ENCODE assay signal across 8 cellular contexts in the genomic region with DNA sequence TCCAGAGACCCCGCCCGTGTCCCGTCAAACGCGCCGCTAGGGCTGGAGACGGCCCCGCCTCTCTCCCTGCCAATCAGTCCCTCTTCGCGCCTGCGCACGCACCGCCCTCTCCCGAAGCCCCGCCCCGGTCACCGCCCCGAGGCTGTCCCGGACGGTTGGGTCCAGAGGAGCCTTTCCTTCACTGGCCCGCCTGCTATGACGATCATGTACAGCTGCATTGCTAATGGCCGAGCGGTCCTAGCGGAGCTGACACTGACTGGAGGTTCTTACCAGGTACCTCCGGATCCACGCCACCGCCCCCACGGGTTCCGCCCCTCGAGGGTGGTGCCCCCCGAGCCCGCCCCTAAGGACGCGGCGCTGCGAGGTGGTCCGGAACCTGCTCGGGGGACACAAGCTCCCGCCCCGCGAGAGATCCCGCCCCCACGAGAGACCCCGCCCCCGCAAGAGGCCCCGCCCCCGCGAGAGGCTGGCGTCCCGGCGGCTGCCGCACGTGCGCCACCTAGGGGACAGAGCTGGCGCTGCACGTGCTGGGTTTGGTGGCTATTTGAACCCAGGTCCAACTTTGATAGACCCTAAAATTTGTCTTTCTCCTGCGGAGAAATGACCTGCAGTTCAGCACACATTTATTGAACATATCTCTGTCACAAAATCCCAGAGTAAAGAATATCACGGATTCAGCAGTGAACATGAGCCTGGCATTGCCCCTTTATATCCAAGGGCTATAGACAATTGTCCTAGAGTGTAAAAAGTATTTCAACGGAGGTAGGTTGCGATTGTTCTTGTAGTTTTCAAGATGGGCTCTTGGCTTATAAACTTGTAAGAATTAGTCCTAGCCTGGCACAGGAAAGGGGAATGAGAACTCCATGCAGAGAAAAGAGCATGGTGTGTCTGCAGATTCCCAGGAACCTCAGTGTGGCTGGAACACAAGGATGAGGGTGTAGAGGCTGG.
A peak's percentile ranks its signal among the peaks of the same experiment; 100 is the strongest.
DNase-seq lines count a peak whose midpoint lies in the region; ATAC-seq and TF ChIP-seq lines count a peak whose summit lies in the region.

No MANE protein-coding gene starts in this region.

- peak overlapping the region; percentile 34 for H3K27ac Mint-ChIP-seq in type B pancreatic cell

- DNase-seq in NCI-H1436 treated with DMSO at 0.1 percent for 48 hours (lab: John Stamatoyannopoulos, UW) (peak; percentile 86), T follicular helper cell (ENCODE audit: low read depth) (peak; percentile 98), amniotic epithelial cell (ENCODE audit: low read depth) (peak; percentile 99), heart right ventricle (peak; percentile 99), pons (ENCODE audit: low spot score) (peak; percentile 99), type B pancreatic cell (ENCODE audit: extremely low spot score, unreplicated experiment) (peak; percentile 99)

- no peaks in the 10 kb centered on the region for H3K27me3 ChIP-seq in heart right ventricle

- peaks cover 26% of the 10 kb centered on the region for H3K27me3 Mint-ChIP-seq in type B pancreatic cell

- peak overlapping the region; percentile 82 for H3K4me3 Mint-ChIP-seq in type B pancreatic cell

- H3K27ac ChIP-seq in heart right ventricle, result peak overlapping the region in 8 of 10 donors; percentile 6 to 68 (median 48)

- no peaks in the 10 kb centered on the region for H3K9me3 ChIP-seq in heart right ventricle

- peak overlapping the region in 9 of 10 donors; percentile 29 to 65 (median 51) for H3K4me3 ChIP-seq in heart right ventricle

- intact Hi-C loops in heart right ventricle (cut with DNase I), result loop anchor here in 6 of 10 donors (5.0 to 10.0 kb wide), 6 partner anchors 77 to 878 kb away; partner anchors contain the start of genes HNRNPD (in 3 of the 6), ENOPH1 (in 1 of the 6) and HNRNPDL (in 1 of the 6)

- no peaks in the 10 kb centered on the region for H3K36me3 ChIP-seq in heart right ventricle

- 3% methylated on average over 61 of the region's 61 CpGs for WGBS in heart right ventricle, 2 donors

- TF ChIP-seq CTCF in GM12873 (IDR thresholded peaks at IDR 0.05; ENCODE audit: insufficient read depth, low read depth, low read length, missing control alignments) (peak; percentile 85), heart right ventricle (IDR thresholded peaks at IDR 0.05) (peak; percentile 90 to 98 (median 96)), type B pancreatic cell (conservative IDR thresholded peaks at IDR 0.05) (peak; percentile 96)

- H3K4me1 ChIP-seq in heart right ventricle, result peaks cover 0 to 10% (median 4%) of the 10 kb centered on the region in 9 donors

- no peaks in the 10 kb centered on the region for H3K36me3 Mint-ChIP-seq in type B pancreatic cell

- ATAC-seq in HG02852 (IDR thresholded peaks at IDR 0.05; ENCODE audit: unreplicated experiment), result peak; percentile 100
- peak; percentile 99 to 100 (median 100) for ATAC-seq in heart right ventricle

- no peaks in the 10 kb centered on the region for H3K9me3 Mint-ChIP-seq in type B pancreatic cell

- peaks cover 6% of the 10 kb centered on the region for H3K4me1 Mint-ChIP-seq in type B pancreatic cell (ENCODE audit: unreplicated experiment)

Comparison
In these comparisons a context has a peak if more than half of its experiments do, and no peak if none do; other contexts are left out.
1. Peak in every context shown above with its lines: DNase-seq, ATAC-seq, H3K4me3 ChIP-seq and H3K27ac ChIP-seq.